8 cellular contexts compared by ENCODE assay signal in the genomic region with DNA sequence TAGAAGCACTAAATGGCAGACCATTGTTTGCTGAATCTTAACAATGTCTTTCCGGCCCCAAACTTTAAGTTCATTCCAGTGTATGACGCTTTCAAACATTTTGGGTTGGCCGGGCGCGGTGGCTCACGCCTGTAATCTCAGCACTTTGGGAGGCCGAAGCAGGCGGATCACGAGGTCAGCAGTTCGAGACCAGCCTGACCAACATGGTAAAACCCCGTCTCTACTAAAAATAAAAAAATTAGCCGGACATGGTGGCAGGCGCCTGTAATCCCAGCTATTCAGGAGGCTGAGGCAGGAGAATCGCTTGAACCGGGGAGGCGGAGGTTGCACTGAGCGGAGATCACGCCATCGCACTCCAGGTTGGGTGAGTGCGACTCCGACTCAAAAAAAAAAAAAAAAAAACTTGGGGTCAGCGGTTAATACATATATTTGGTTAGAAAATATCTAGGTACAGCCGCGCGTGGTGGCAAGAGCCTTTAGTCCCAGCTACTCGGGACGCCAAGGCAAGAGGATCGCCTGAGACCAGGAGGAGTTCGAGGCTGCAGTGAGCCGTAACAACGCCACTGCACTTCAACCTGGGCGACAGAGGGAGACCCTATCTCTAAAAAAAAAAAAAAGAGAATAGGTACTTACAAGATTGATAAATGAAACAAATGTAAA. TPM values are rescaled to one million over a fixed set of nuclear protein-coding genes. Genes with fewer than 3 reads are reported as not detected.
DNase-seq lines count a peak whose midpoint lies in the region; ATAC-seq and TF ChIP-seq lines count a peak whose summit lies in the region.
"Not testable (repeated sequence)": the region's sequence is repeated elsewhere in the genome, so short reads cannot be mapped to it uniquely, and the experiment has no call there.

No MANE protein-coding gene starts in this region.

- 18% methylated on average over 32 of the region's 32 CpGs for WGBS in right cardiac atrium

- ATAC-seq in activated T-cell treated with anti-CD3 and anti-CD28 coated beads, Interleukin-2, amount 50 U/mL, for 4 hours; right cardiac atrium; naive thymus-derived CD4-positive, alpha-beta T cell: not testable (repeated sequence)

- H3K4me3 ChIP-seq in HFF-Myc (replicated peaks; ENCODE audit: low read depth, low read length) = peak overlapping the region; percentile 87
- H3K4me3 ChIP-seq in colonic mucosa = peak overlapping the region; percentile 66
- peak overlapping the region; percentile 100 for H3K4me3 ChIP-seq in right cardiac atrium (ENCODE audit: low read length)
- peak overlapping the region; percentile 98 for H3K4me3 ChIP-seq in naive thymus-derived CD4-positive, alpha-beta T cell (ENCODE audit: low read length)

- not testable (repeated sequence) for H3K4me1 ChIP-seq in colonic mucosa; right cardiac atrium (ENCODE audit: control insufficient read depth, insufficient read depth, low read length)
- peaks cover 19 to 21% of the 10 kb centered on the region in 2 donors for H3K4me1 ChIP-seq in naive thymus-derived CD4-positive, alpha-beta T cell (ENCODE audit: control insufficient read depth in 2 of 2, insufficient read depth in 2 of 2, low read length in 2 of 2)

- peaks cover 50% of the 10 kb centered on the region for H3K36me3 Mint-ChIP-seq in activated T-cell treated with anti-CD3 and anti-CD28 coated beads, Interleukin-2, amount 50 U/mL, for 4 hours (ENCODE audit: insufficient read depth)
- peaks cover 7 to 41% (median 34%) of the 10 kb centered on the region in 5 donors for H3K36me3 Mint-ChIP-seq in naive thymus-derived CD4-positive, alpha-beta T cell

- not testable (repeated sequence) for TF ChIP-seq CTCF in HFF-Myc (IDR thresholded peaks at IDR 0.05; ENCODE audit: low read depth, low read length, missing control alignments); colonic mucosa (IDR thresholded peaks at IDR 0.05)

- H3K9me3 ChIP-seq in colonic mucosa; right cardiac atrium (ENCODE audit: control insufficient read depth, low read length); naive thymus-derived CD4-positive, alpha-beta T cell (ENCODE audit: control insufficient read depth in 2 of 3, low read length in 3 of 3): not testable (repeated sequence)

- peak overlapping the region; percentile 74 to 89 for H3K9ac ChIP-seq in colonic mucosa (ENCODE audit: low read depth in 2 of 2, low read length in 2 of 2)

- DNase-seq in AG20443 (ENCODE audit: low spot score) = peak; percentile 8
- DNase-seq in HFF-Myc (ENCODE audit: extremely low read depth, low read depth); activated T-cell treated with anti-CD3 and anti-CD28 coated beads, Interleukin-2, amount 50 U/mL, for 4 hours; colonic mucosa; right cardiac atrium; naive thymus-derived CD4-positive, alpha-beta T cell: not testable (repeated sequence)
- DNase-seq in RPMI8226 = peak; percentile 24
- DNase-seq in stimulated activated CD4-positive, alpha-beta T cell treated with anti-CD3 and anti-CD28 coated beads, Interleukin-4, amount 100 ng/mL, for 1 hour = peak; percentile 13

- CTCF ChIA-PET in naive thymus-derived CD4-positive, alpha-beta T cell (lab: Charles Lee) = interaction anchor here (0.6 to 2.0 kb wide), 4 partner anchors 17 to 688 kb away, joined by 3 to 6 read pairs (median 4); no protein-coding TSS in a partner anchor

- H3K27me3 ChIP-seq in colonic mucosa; right cardiac atrium (ENCODE audit: control insufficient read depth, insufficient read depth); naive thymus-derived CD4-positive, alpha-beta T cell (ENCODE audit: control insufficient read depth in 2 of 2, insufficient read depth in 2 of 2, low read length in 2 of 2): not testable (repeated sequence)

- not testable (repeated sequence) for H3K9me3 Mint-ChIP-seq in activated T-cell treated with anti-CD3 and anti-CD28 coated beads, Interleukin-2, amount 50 U/mL, for 4 hours
- peaks cover 0 to 12% (median 0%) of the 10 kb centered on the region in 11 donors for H3K9me3 Mint-ChIP-seq in naive thymus-derived CD4-positive, alpha-beta T cell

- intact Hi-C loops in colonic mucosa (cut with DNase I) = loop anchor here (5.0 kb wide), 1 partner anchor 37 kb away; a partner anchor contains a TSS
- intact Hi-C loops in right cardiac atrium (cut with DNase I) = not testable (repeated sequence)
- intact Hi-C loops in naive thymus-derived CD4-positive, alpha-beta T cell (cut with micrococcal nuclease) = loop anchor here (5.0 to 10.0 kb wide), 4 partner anchors 727 to 1660 kb away; a partner anchor contains a TSS

- not testable (repeated sequence) for H3K36me3 ChIP-seq in colonic mucosa
- peaks cover 16 to 28% (median 16%) of the 10 kb centered on the region in 3 experiments for H3K36me3 ChIP-seq in naive thymus-derived CD4-positive, alpha-beta T cell (ENCODE audit: control insufficient read depth in 2 of 3, insufficient read depth in 3 of 3, low read length in 3 of 3)

- peak overlapping the region; percentile 90 to 100 (median 98) for H3K27ac Mint-ChIP-seq in naive thymus-derived CD4-positive, alpha-beta T cell

- peak overlapping the region; percentile 88 for H3K27ac ChIP-seq in colonic mucosa
- not testable (repeated sequence) for H3K27ac ChIP-seq in right cardiac atrium (ENCODE audit: low read length)
- H3K27ac ChIP-seq in naive thymus-derived CD4-positive, alpha-beta T cell (ENCODE audit: low read depth, low read length) = peak overlapping the region; percentile 84

- POLR2A ChIA-PET in naive thymus-derived CD4-positive, alpha-beta T cell (lab: Charles Lee) = interaction anchor here (0.7 to 6.6 kb wide), 12 partner anchors 11 to 532 kb away, joined by 3 to 137 read pairs (median 7); a partner anchor contains a TSS

- H3K4me1 Mint-ChIP-seq in activated T-cell treated with anti-CD3 and anti-CD28 coated beads, Interleukin-2, amount 50 U/mL, for 4 hours (ENCODE audit: low read depth) = peaks cover 40% of the 10 kb centered on the region
- H3K4me1 Mint-ChIP-seq in naive thymus-derived CD4-positive, alpha-beta T cell = peaks cover 34 to 63% (median 52%) of the 10 kb centered on the region in 7 donors

- not testable (repeated sequence) for H3K27me3 Mint-ChIP-seq in activated T-cell treated with anti-CD3 and anti-CD28 coated beads, Interleukin-2, amount 50 U/mL, for 4 hours (ENCODE audit: low read depth); naive thymus-derived CD4-positive, alpha-beta T cell

- H3K4me3 Mint-ChIP-seq in activated T-cell treated with anti-CD3 and anti-CD28 coated beads, Interleukin-2, amount 50 U/mL, for 4 hours = peak overlapping the region; percentile 93
- peak overlapping the region; percentile 87 to 100 (median 94) for H3K4me3 Mint-ChIP-seq in naive thymus-derived CD4-positive, alpha-beta T cell

RNA-seq across cellular contexts. Expression of a gene that starts 1.1 kb away (rescaled TPM):
- total RNA-seq in activated T-cell treated with anti-CD3 and anti-CD28 coated beads, Interleukin-2, amount 50 U/mL, for 4 hours = 1,000 to 10,000 TPM; 2,303 to 2,539 (median 2,513) TPM
- total RNA-seq in colonic mucosa (1,000 to 10,000 TPM; 1,421 to 1,478 TPM), right cardiac atrium (100 to 1,000 TPM; 827 to 988 (median 890) TPM)
- polyA plus RNA-seq in right cardiac atrium = 1,306 TPM
- 1,000 to 10,000 TPM; 2,254 to 4,907 (median 2,729) TPM for total RNA-seq in naive thymus-derived CD4-positive, alpha-beta T cell
- over 10,000 TPM; 10,630 to 13,249 TPM for polyA plus RNA-seq in naive thymus-derived CD4-positive, alpha-beta T cell

RNA-seq across cellular contexts. Expression of a gene that starts 13.6 kb away (rescaled TPM):
- 10 to 100 TPM; 37.1 to 43.2 (median 42.2) TPM for total RNA-seq in activated T-cell treated with anti-CD3 and anti-CD28 coated beads, Interleukin-2, amount 50 U/mL, for 4 hours
- total RNA-seq in colonic mucosa = 10 to 100 TPM; 24.3 to 39.8 TPM
- total RNA-seq in right cardiac atrium = 1 to 10 TPM; 5.3 to 7.5 (median 6.5) TPM
- polyA plus RNA-seq in right cardiac atrium = 3.5 TPM
- total RNA-seq in naive thymus-derived CD4-positive, alpha-beta T cell = 10 to 100 TPM in 3 of 5 experiments, 1 to 10 TPM in 2; 7.5 to 39.7 (median 13.3) TPM
- polyA plus RNA-seq in naive thymus-derived CD4-positive, alpha-beta T cell = 10 to 100 TPM; 12.0 to 14.2 TPM

RNA-seq across cellular contexts. Expression of a gene that starts 35.3 kb away (rescaled TPM):
- 100 to 1,000 TPM; 294 to 316 (median 301) TPM for total RNA-seq in activated T-cell treated with anti-CD3 and anti-CD28 coated beads, Interleukin-2, amount 50 U/mL, for 4 hours
- total RNA-seq in colonic mucosa (100 to 1,000 TPM; 197 to 198 TPM), right cardiac atrium (100 to 1,000 TPM; 153 to 180 (median 167) TPM)
- 315 TPM for polyA plus RNA-seq in right cardiac atrium
- 100 to 1,000 TPM; 177 to 429 (median 281) TPM for total RNA-seq in naive thymus-derived CD4-positive, alpha-beta T cell
- 100 to 1,000 TPM; 468 to 686 TPM for polyA plus RNA-seq in naive thymus-derived CD4-positive, alpha-beta T cell

RNA-seq across cellular contexts. Expression of a gene that starts 35.5 kb away (rescaled TPM):
- 10 to 100 TPM; 53.8 to 55.0 (median 54.6) TPM for total RNA-seq in activated T-cell treated with anti-CD3 and anti-CD28 coated beads, Interleukin-2, amount 50 U/mL, for 4 hours
- 10 to 100 TPM; 44.9 to 47.3 TPM for total RNA-seq in colonic mucosa
- total RNA-seq in right cardiac atrium = 10 to 100 TPM; 14.4 to 22.1 (median 16.3) TPM
- polyA plus RNA-seq in right cardiac atrium = 12.0 TPM
- total RNA-seq in naive thymus-derived CD4-positive, alpha-beta T cell = 10 to 100 TPM; 16.8 to 69.3 (median 35.1) TPM
- polyA plus RNA-seq in naive thymus-derived CD4-positive, alpha-beta T cell = 10 to 100 TPM; 16.5 to 24.5 TPM

RNA-seq across cellular contexts. Expression of a gene that starts 49.9 kb away (rescaled TPM):
- 10 to 100 TPM; 17.0 to 18.9 (median 17.3) TPM for total RNA-seq in activated T-cell treated with anti-CD3 and anti-CD28 coated beads, Interleukin-2, amount 50 U/mL, for 4 hours
- 1 to 10 TPM; 6.8 to 8.3 TPM for total RNA-seq in colonic mucosa
- 1 to 10 TPM; 5.3 to 7.1 (median 6.1) TPM for total RNA-seq in right cardiac atrium
- polyA plus RNA-seq in right cardiac atrium = 6.0 TPM
- total RNA-seq in naive thymus-derived CD4-positive, alpha-beta T cell = 10 to 100 TPM in 2 of 5 experiments, 1 to 10 TPM in 3; 7.1 to 15.8 (median 9.0) TPM
- 10 to 100 TPM; 10.1 to 15.7 TPM for polyA plus RNA-seq in naive thymus-derived CD4-positive, alpha-beta T cell
